1 cellular context compared by ENCODE assay signal in the genomic region with DNA sequence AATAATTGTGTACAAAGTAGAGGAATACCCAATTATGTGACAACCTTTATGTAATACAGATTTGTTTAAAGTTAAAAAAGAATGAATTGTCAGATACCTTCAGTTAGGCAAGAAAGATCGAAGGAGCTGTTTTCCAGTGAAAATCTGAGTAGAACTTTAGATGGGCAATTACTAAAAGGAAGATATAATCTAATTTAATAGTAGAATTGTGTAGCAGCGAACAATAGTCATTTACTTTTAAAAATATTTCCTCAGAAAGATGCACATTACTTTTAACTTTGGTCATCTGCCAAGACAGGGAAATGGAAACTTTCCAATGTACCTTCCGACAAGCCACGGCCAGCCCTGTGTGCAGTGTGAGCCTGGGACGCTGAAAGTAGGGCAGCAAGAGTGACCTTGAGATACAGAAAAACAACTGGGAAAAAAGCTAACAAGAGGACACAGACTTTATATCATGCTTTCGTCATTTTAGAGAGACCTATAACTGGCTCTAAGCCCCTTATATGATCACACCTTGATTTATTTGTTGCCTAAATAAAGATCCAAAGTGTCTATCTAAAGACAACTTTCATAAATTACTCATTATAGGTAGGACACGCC.
TF ChIP-seq lines count a peak whose summit lies in the region.

No MANE protein-coding gene starts in this region.

TF ChIP-seq in endothelial cell of umbilical vein, 7 proteins besides CTCF, POLR2A, EP300 and RAD21:
- TF ChIP-seq, protein P1, sequence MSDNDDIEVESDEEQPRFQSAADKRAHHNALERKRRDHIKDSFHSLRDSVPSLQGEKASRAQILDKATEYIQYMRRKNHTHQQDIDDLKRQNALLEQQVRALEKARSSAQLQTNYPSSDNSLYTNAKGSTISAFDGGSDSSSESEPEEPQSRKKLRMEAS (IDR thresholded peaks at IDR 0.05; ENCODE audit: insufficient read depth, insufficient read length): no peak
- TF ChIP-seq FOS (IDR thresholded peaks at IDR 0.05; ENCODE audit: borderline replicate concordance, insufficient read depth, low read length) (no peak), EZH2 (IDR thresholded peaks at IDR 0.05; ENCODE audit: borderline replicate concordance, low read depth, low read length, severe bottlenecking) (no peak), JUN (IDR thresholded peaks at IDR 0.05; ENCODE audit: borderline replicate concordance, insufficient read depth, insufficient read length, low read depth) (no peak), GATA2 (IDR thresholded peaks at IDR 0.05; ENCODE audit: insufficient read depth, insufficient read length, low read depth, low read length) (no peak), POLR2AphosphoS5 (IDR thresholded peaks at IDR 0.05; ENCODE audit: insufficient read depth, low read depth, low read length) (no peak), MYC (IDR thresholded peaks at IDR 0.05; ENCODE audit: low read depth, low read length) (no peak)
